In the genomic region with DNA sequence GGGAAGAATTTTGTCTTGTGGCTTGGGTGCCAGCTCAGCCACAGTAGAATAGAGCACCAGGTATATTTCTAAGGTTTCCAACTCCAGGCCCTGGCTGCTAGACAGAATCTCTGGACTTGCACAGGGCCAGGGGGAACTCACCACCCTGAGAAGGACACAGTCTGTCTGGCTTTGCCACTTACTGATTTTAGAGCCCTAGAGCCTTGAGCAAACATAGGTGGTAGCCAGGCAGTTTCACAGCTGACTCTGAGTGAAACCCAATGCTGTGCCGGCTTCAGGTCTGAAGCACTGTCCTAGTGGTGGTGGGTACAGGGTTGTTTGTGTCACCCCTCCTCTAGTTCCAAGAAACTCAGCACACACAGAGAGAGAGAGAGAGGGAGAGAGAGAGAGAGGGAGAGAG, we compare ENCODE assay signal across 22 cellular contexts.
"Had no signal": no experiment of that assay in that cellular context is flagged by ENCODE, and none has a peak within 500 bp of the region (broad histone marks: within the 10 kb centered on the region; RNA-seq: fewer than 3 reads in every experiment).

No MANE protein-coding gene starts in this region.

- DNase-seq: cerebellar nuclear complex; cortex of kidney; effector memory CD8-positive, alpha-beta T cell; erythroblast; esophagus squamous epithelium; foreskin melanocyte; glutamatergic neuron; heart right ventricle; hippocampal formation; kidney glomerular epithelial cell; left colon; left ventricle myocardium superior; natural killer cell; occipital lobe; right lobe of liver; small intestine; stimulated activated CD4-positive, alpha-beta T cell treated with anti-CD3 and anti-CD28 coated beads, Interleukin-15, amount 100 ng/mL, for 24 hours; stimulated activated CD4-positive, alpha-beta T cell treated with anti-CD3 and anti-CD28 coated beads, Interleukin-2, amount 100 ng/mL, for 48 hours; stimulated activated naive B cell treated with anti-CD40 and anti-IgM and Interleukin-4, amounts not matched to agents 10 μg/mL and 1 μg/mL and 100 μg/mL, for 72 hours; transverse colon had no signal

- H3K36me3 ChIP-seq: esophagus squamous epithelium, heart right ventricle, right lobe of liver, thoracic aorta, transverse colon had no signal

- H3K27ac ChIP-seq: esophagus squamous epithelium, heart right ventricle, parathyroid adenoma, right lobe of liver, thoracic aorta, transverse colon had no signal

- H3K4me3 ChIP-seq: esophagus squamous epithelium, heart right ventricle, right lobe of liver, thoracic aorta, transverse colon had no signal

- ATAC-seq: effector memory CD8-positive, alpha-beta T cell; heart right ventricle; left colon; left ventricle myocardium superior; natural killer cell; right lobe of liver; stimulated activated naive B cell treated with anti-CD40 and anti-IgM and Interleukin-4, amounts not matched to agents 10 μg/mL and 1 μg/mL and 100 μg/mL, for 72 hours had no signal

- H2AFZ ChIP-seq: parathyroid adenoma had no signal

- H3K9ac ChIP-seq: parathyroid adenoma had no signal

- H3K4me1 ChIP-seq: parathyroid adenoma, right lobe of liver had no signal

- H3K9me3 ChIP-seq: esophagus squamous epithelium, right lobe of liver, thoracic aorta, transverse colon had no signal

- H3K27me3 ChIP-seq: esophagus squamous epithelium, heart right ventricle, right lobe of liver, transverse colon had no signal
